Comparison of ENCODE assay signal across 18 cellular contexts in the genomic region with DNA sequence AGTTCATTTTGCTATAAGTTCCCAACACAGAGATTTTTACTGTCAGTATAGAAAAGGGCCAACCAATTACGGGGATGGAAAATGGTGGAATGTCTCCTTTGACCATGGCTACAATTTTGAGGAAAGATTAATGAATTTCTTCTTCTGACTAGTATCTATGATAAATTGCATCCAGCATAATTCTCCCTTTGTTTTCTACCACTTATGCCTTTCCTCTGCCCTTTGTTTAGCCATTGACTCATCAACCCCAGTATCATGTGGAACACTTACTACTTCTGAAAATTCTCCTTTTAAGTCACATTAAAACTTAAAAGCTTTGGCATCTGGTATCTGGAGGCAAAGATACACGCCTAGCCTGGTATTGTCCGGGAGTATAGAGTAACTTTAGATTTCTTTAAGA.
A peak's percentile ranks its signal among the peaks of the same experiment; 100 is the strongest.
DNase-seq lines count a peak whose midpoint lies in the region; ATAC-seq, FAIRE-seq and TF ChIP-seq lines count a peak whose summit lies in the region.
"Had no signal": no experiment of that assay in that cellular context is flagged by ENCODE, and none has a peak within 500 bp of the region (broad histone marks: within the 10 kb centered on the region; RNA-seq: fewer than 3 reads in every experiment).

No MANE protein-coding gene starts in this region.

- dilution Hi-C loops in mammary epithelial cell (cut with HindIII; ENCODE audit: low sequenced_read_pairs): no loop called here

- TF ChIP-seq CTCF in mammary epithelial cell (conservative IDR thresholded peaks at IDR 0.05 in 1 of 2, IDR thresholded peaks at IDR 0.05 in 1 of 2; ENCODE audit: extremely low read depth in 1 of 2, insufficient read depth in 1 of 2, low read depth in 1 of 2, low read length in 2 of 2) (no peak), breast epithelium (IDR thresholded peaks at IDR 0.05) (no peak), bronchial epithelial cell (IDR thresholded peaks at IDR 0.05; ENCODE audit: insufficient read depth, low read length, severe bottlenecking) (no peak), WTC11 (IDR thresholded peaks at IDR 0.05) (no peak)

- no peak for TF ChIP-seq POLR2A in breast epithelium (IDR thresholded peaks at IDR 0.05)

- H3K27ac ChIP-seq in mammary epithelial cell (ENCODE audit: insufficient read depth, low read depth, low read length): no peak overlapping the region
- no peak overlapping the region for H3K27ac ChIP-seq in breast epithelium
- H3K27ac ChIP-seq: 22Rv1; BLaER1 treated with 17β-estradiol and CSF1 and Interleukin-3, amounts not matched to agents 10 nM and 100 nM had no signal

- no peak overlapping the region for H3K27ac Mint-ChIP-seq in WTC11
- H3K27ac Mint-ChIP-seq: B cell; CD8-positive, alpha-beta memory T cell had no signal

- WGBS in mammary epithelial cell (ENCODE audit: low coverage, missing lambda C conversion rate): 59% methylated on average over 3 of the region's 3 CpGs

- H3K36me3 ChIP-seq in mammary epithelial cell (ENCODE audit: insufficient read depth, low read length): no peaks in the 10 kb centered on the region
- H3K36me3 ChIP-seq in breast epithelium: no peaks in the 10 kb centered on the region
- H3K36me3 ChIP-seq in bronchial epithelial cell (ENCODE audit: control insufficient read depth, insufficient read depth, low read length): no peaks in the 10 kb centered on the region
- H3K36me3 ChIP-seq: BLaER1 treated with 17β-estradiol and CSF1 and Interleukin-3, amounts not matched to agents 10 nM and 100 nM; HAP-1 had no signal

- no peak overlapping the region for H3K9ac ChIP-seq in mammary epithelial cell (ENCODE audit: insufficient read depth, low read length)
- H3K9ac ChIP-seq: BLaER1 treated with 17β-estradiol and CSF1 and Interleukin-3, amounts not matched to agents 10 nM and 100 nM had no signal

- no peak for ATAC-seq in GM19351 (IDR thresholded peaks at IDR 0.05; ENCODE audit: unreplicated experiment)
- no peak for ATAC-seq in WTC11

- no peak overlapping the region for H3K4me3 Mint-ChIP-seq in WTC11
- H3K4me3 Mint-ChIP-seq: B cell; CD8-positive, alpha-beta memory T cell had no signal

- H3K4me1 ChIP-seq in mammary epithelial cell (ENCODE audit: insufficient read depth, low read length): no peaks in the 10 kb centered on the region
- H3K4me1 ChIP-seq in breast epithelium: no peaks in the 10 kb centered on the region
- H3K4me1 ChIP-seq: Caco-2 had no signal

- H3K4me3 ChIP-seq in mammary epithelial cell (replicated peaks in 1 of 3; ENCODE audit: insufficient read depth in 1 of 3, low read depth in 2 of 3, low read length in 3 of 3): no peak overlapping the region
- H3K4me3 ChIP-seq in breast epithelium: no peak overlapping the region
- no peak overlapping the region for H3K4me3 ChIP-seq in bronchial epithelial cell (ENCODE audit: low read depth, low read length)
- H3K4me3 ChIP-seq: BLaER1 treated with 17β-estradiol and CSF1 and Interleukin-3, amounts not matched to agents 10 nM and 100 nM; HAP-1 had no signal

- H3K4me1 Mint-ChIP-seq in WTC11: peaks cover 17% of the 10 kb centered on the region
- H3K4me1 Mint-ChIP-seq: B cell; CD8-positive, alpha-beta memory T cell had no signal

- H3K79me2 ChIP-seq in mammary epithelial cell (ENCODE audit: insufficient read depth, low read length): no peaks in the 10 kb centered on the region

- H3K27me3 ChIP-seq in mammary epithelial cell (ENCODE audit: insufficient read depth, low read length) (no peaks in the 10 kb centered on the region), breast epithelium (no peaks in the 10 kb centered on the region), bronchial epithelial cell (ENCODE audit: control insufficient read depth, insufficient read depth, low read length) (no peaks in the 10 kb centered on the region)
- H3K27me3 ChIP-seq: BLaER1 treated with 17β-estradiol and CSF1 and Interleukin-3, amounts not matched to agents 10 nM and 100 nM had no signal

- no peak for FAIRE-seq in bronchial epithelial cell (lab: Jason Lieb, UNC)
- FAIRE-seq: D721Med, GM12892, GM18507 had no signal

- in situ Hi-C loops in mammary epithelial cell (cut with MboI; ENCODE audit: low sequenced_read_pairs in 2 of 2) (no loop called here), SK-MEL-5 (cut with HindIII; ENCODE audit: low pct_unique_long_range_greater_than_20kb, low sequenced_read_pairs) (no loop called here)

- DNase-seq in mammary epithelial cell: peak; percentile 2
- no peak for DNase-seq in breast epithelium (ENCODE audit: low spot score in 2 of 2)
- DNase-seq in SK-MEL-5 (ENCODE audit: low read depth, low spot score): peak; percentile 85
- peak; percentile 5 for DNase-seq in bronchial epithelial cell (ENCODE audit: low read depth)
- DNase-seq in stimulated activated CD4-positive, alpha-beta T cell treated with anti-CD3 and anti-CD28 coated beads, Interleukin-1b, Interleukin-23, amount 100 ng/mL, for 48 hours: no peak
- DNase-seq in WTC11 (ENCODE audit: low spot score): no peak
- no peak for DNase-seq in AML-193 (lab: John Stamatoyannopoulos, UW)
- DNase-seq: Caco-2; CD8-positive, alpha-beta memory T cell; GDM1 had no signal

- H3K4me2 ChIP-seq in mammary epithelial cell (ENCODE audit: insufficient read depth, low read depth, low read length): no peak overlapping the region

- intact Hi-C loops in mammary epithelial cell (cut with micrococcal nuclease) (no loop called here), breast epithelium (cut with DNase I; ENCODE audit: low total_unique reads) (no loop called here)

- H3K9me3 ChIP-seq in mammary epithelial cell (replicated peaks; ENCODE audit: insufficient read depth, low read length) (no peaks in the 10 kb centered on the region), breast epithelium (no peaks in the 10 kb centered on the region)
- H3K9me3 ChIP-seq: BLaER1 treated with 17β-estradiol and CSF1 and Interleukin-3, amounts not matched to agents 10 nM and 100 nM; Caco-2; HAP-1 had no signal

- no peak overlapping the region for H2AFZ ChIP-seq in mammary epithelial cell (ENCODE audit: low read depth, low read length)

- no peaks in the 10 kb centered on the region for H4K20me1 ChIP-seq in mammary epithelial cell (ENCODE audit: insufficient read depth, low read length)
- H4K20me1 ChIP-seq: BLaER1 treated with 17β-estradiol and CSF1 and Interleukin-3, amounts not matched to agents 10 nM and 100 nM had no signal

- BruUV-seq in mammary epithelial cell (replicated peaks; lab: Mats Ljungman, UMichigan): no TSS peak

- no peaks in the 10 kb centered on the region for H3K27me3 Mint-ChIP-seq in WTC11 (ENCODE audit: low read depth)
- H3K27me3 Mint-ChIP-seq: B cell; CD8-positive, alpha-beta memory T cell had no signal

- no peaks in the 10 kb centered on the region for H3K9me3 Mint-ChIP-seq in WTC11

- CTCF ChIA-PET in mammary epithelial cell (lab: Charles Lee; ENCODE audit: low non-redundant PET) (no interaction called here), WTC11 (lab: Charles Lee) (no interaction called here)

- H3K36me3 Mint-ChIP-seq in WTC11: peaks cover 4% of the 10 kb centered on the region; the same call in 1 of the 2 replicates
- H3K36me3 Mint-ChIP-seq: CD8-positive, alpha-beta memory T cell had no signal

- POLR2A ChIA-PET in WTC11 (lab: Charles Lee): interaction anchor here (0.6 kb wide), 1 partner anchor 47 kb away, joined by 4 read pairs; no protein-coding TSS in a partner anchor

TF ChIP-seq in WTC11, 78 proteins besides CTCF, POLR2A, EP300 and RAD21 (continues in another document):
- TF ChIP-seq KAT7 (CRISPR knock-in tag; IDR thresholded peaks at IDR 0.05; ENCODE audit: borderline replicate concordance): no peak
- TF ChIP-seq EMX1 (CRISPR knock-in tag; IDR thresholded peaks at IDR 0.05): no peak
- TF ChIP-seq HMGA2 (CRISPR knock-in tag; IDR thresholded peaks at IDR 0.05): no peak
- TF ChIP-seq ZNF416 (CRISPR knock-in tag; IDR thresholded peaks at IDR 0.05): no peak
- no peak for TF ChIP-seq ZNF425 (CRISPR knock-in tag; conservative IDR thresholded peaks at IDR 0.05)
- TF ChIP-seq ZNF317 (CRISPR knock-in tag; IDR thresholded peaks at IDR 0.05; ENCODE audit: borderline replicate concordance, low read depth): no peak
- TF ChIP-seq NR1H2 (CRISPR knock-in tag; IDR thresholded peaks at IDR 0.05): no peak
- no peak for TF ChIP-seq ZNF232 (CRISPR knock-in tag; IDR thresholded peaks at IDR 0.05)
- no peak for TF ChIP-seq ZBTB43 (CRISPR knock-in tag; IDR thresholded peaks at IDR 0.05)
- TF ChIP-seq FOXP1 (CRISPR knock-in tag; IDR thresholded peaks at IDR 0.05; ENCODE audit: borderline replicate concordance): no peak

Comparison
In these comparisons a context has a peak if more than half of its experiments do, and no peak if none do; other contexts are left out.
1. DNase-seq: peak in mammary epithelial cell (single experiment), SK-MEL-5 (single experiment) and bronchial epithelial cell (single experiment); none in breast epithelium (0 of 2), stimulated activated CD4-positive, alpha-beta T cell treated with anti-CD3 and anti-CD28 coated beads, Interleukin-1b, Interleukin-23, amount 100 ng/mL, for 48 hours (single experiment), WTC11 (single experiment) and AML-193 (0 of 2).